In the genomic region with DNA sequence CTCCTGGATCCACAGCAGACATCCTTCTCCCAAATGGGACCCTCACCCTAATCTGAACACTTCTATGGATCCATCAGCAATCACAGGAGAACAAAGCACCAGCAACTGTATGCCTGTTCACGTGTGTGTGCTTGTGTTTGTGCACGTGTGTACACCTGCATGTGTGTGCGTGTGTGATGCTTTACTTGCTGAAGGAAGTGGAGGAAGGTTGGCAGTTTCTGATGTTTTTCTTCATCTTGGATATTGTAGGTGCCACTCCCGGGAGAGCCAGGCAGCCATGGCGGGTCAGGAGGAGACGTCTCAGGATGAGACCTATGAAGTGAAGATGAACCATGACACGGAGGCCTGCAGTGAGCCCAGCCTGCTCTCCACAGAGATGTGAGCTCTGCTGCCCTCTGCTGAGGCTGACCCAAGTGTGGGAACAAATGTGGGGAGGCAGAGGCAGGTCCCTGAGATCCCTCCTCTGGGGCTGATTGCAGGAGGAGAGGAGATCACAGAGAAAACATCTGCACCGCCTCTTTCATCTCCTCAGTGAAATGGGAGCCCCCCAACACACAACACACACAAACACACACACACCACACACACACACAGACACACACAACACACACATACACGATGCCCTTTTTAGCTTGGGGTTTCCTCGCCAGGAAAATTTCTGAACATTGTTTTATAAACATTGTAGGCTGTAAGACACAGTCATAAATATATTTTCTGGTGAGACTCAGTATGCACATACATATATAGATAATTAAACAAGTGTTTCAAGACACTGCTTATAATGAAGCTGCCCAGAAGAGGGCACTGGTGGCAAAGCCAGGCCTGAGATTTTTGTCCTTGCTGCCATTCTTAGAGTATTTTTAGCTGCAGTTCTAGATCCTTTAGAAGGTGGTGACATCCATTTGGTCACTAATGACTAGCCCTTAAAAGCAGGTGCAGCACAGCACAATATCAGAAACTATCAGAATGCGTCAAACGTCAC, we compare ENCODE assay signal across 8 cellular contexts.
A peak's percentile ranks its signal among the peaks of the same experiment; 100 is the strongest.
DNase-seq lines count a peak whose midpoint lies in the region; ATAC-seq, FAIRE-seq and TF ChIP-seq lines count a peak whose summit lies in the region.

No MANE protein-coding gene starts in this region.

- FAIRE-seq in bronchial epithelial cell (lab: Jason Lieb, UNC) (peak; percentile 97), HepG2 (lab: Jason Lieb, UNC) (no peak)

- H2AFZ ChIP-seq in DND-41 (ENCODE audit: low read depth, low read length) (no peak overlapping the region), HepG2 (ENCODE audit: low read length) (no peak overlapping the region)

- in situ Hi-C loops in HepG2 (cut with HindIII; ENCODE audit: extremely low pct_ligation_motif_present, low pct_unique_long_range_greater_than_20kb), result no loop called here

- H3K4me3 ChIP-seq in DND-41 (ENCODE audit: low read depth in 1 of 2, low read length in 2 of 2) (no peak overlapping the region), bronchial epithelial cell (ENCODE audit: low read depth, low read length) (no peak overlapping the region), HepG2 (replicated peaks in 1 of 3; ENCODE audit: insufficient read depth in 1 of 3, low read depth in 2 of 3, low read length in 3 of 3) (no peak overlapping the region)

- H3K9me3 ChIP-seq in DND-41 (ENCODE audit: insufficient read depth, low read length, severe bottlenecking) (no peaks in the 10 kb centered on the region), HepG2 (ENCODE audit: low read length) (no peaks in the 10 kb centered on the region)

- TF ChIP-seq RAD21 in Ishikawa (IDR thresholded peaks at IDR 0.05; ENCODE audit: low read depth), result peak; percentile 58
- no peak for TF ChIP-seq RAD21 in HepG2 (CRISPR knock-in tag; IDR thresholded peaks at IDR 0.05)

- no TSS peak for BruUV-seq in HepG2 (replicated peaks; lab: Mats Ljungman, UMichigan)

- H3K4me2 ChIP-seq in DND-41 (ENCODE audit: insufficient read depth, low read length) (no peak overlapping the region), HepG2 (ENCODE audit: low read depth, low read length) (no peak overlapping the region)

- no peaks in the 10 kb centered on the region for H3K79me2 ChIP-seq in DND-41 (ENCODE audit: insufficient read depth, low read length)
- H3K79me2 ChIP-seq in HepG2 (ENCODE audit: insufficient read depth, low read length), result no peaks in the 10 kb centered on the region

- H3K4me1 ChIP-seq in DND-41 (ENCODE audit: insufficient read depth, low read length) (no peaks in the 10 kb centered on the region), HepG2 (ENCODE audit: insufficient read depth, low read length) (no peaks in the 10 kb centered on the region)

- H3K27ac ChIP-seq in DND-41 (ENCODE audit: low read length) (no peak overlapping the region), HepG2 (ENCODE audit: extremely low read length, insufficient read depth, low read length) (no peak overlapping the region)

- H3K27me3 ChIP-seq in DND-41 (ENCODE audit: insufficient read depth, low read length, poor library complexity), result no peaks in the 10 kb centered on the region
- no peaks in the 10 kb centered on the region for H3K27me3 ChIP-seq in bronchial epithelial cell (ENCODE audit: control insufficient read depth, insufficient read depth, low read length)
- H3K27me3 ChIP-seq in HepG2 (ENCODE audit: control insufficient read depth in 1 of 2, insufficient read depth in 2 of 2, low read length in 2 of 2), result peaks cover 4 to 21% of the 10 kb centered on the region in 2 experiments; a peak in 4 of 5 replicates

- CTCF ChIA-PET in HepG2 (lab: Yijun Ruan, JAX; ENCODE audit: low intra/inter-chr PET ratio, low total read pairs), result no interaction called here

- ATAC-seq in DND-41 (ENCODE audit: insufficient read depth, low read depth), result peak; percentile 75
- ATAC-seq in SK-N-SH treated with all-trans-retinoic acid at 6 μM for 48 hours, result peak; percentile 72
- ATAC-seq in HepG2, result peak; percentile 80
- no peak for ATAC-seq in HG02678 (IDR thresholded peaks at IDR 0.05; ENCODE audit: unreplicated experiment)
- ATAC-seq in HG03378 (IDR thresholded peaks at IDR 0.05; ENCODE audit: unreplicated experiment), result no peak

- POLR2A ChIA-PET in HepG2 (lab: Yijun Ruan, JAX), result no interaction called here

- H3K9ac ChIP-seq in DND-41 (ENCODE audit: low read depth, low read length) (no peak overlapping the region), HepG2 (ENCODE audit: insufficient read depth, low read depth, low read length) (no peak overlapping the region)

- no peak for TF ChIP-seq POLR2A in HepG2 (IDR thresholded peaks at IDR 0.05; ENCODE audit: insufficient read depth in 1 of 2, low read depth in 2 of 2, low read length in 2 of 2)

- H4K20me1 ChIP-seq in DND-41 (ENCODE audit: insufficient read depth, low read length) (no peaks in the 10 kb centered on the region), HepG2 (ENCODE audit: insufficient read depth, low read length) (no peaks in the 10 kb centered on the region; the same call in 1 of the 2 replicates)

- 55% methylated on average over 9 of the region's 12 CpGs for WGBS in HepG2 (ENCODE audit: low lambda C conversion rate)

- TF ChIP-seq CTCF in DND-41 (IDR thresholded peaks at IDR 0.05; ENCODE audit: borderline replicate concordance, extremely low read depth, low read length, poor library complexity, severe bottlenecking) (peak; percentile 72), bronchial epithelial cell (IDR thresholded peaks at IDR 0.05; ENCODE audit: insufficient read depth, low read length, severe bottlenecking) (peak; percentile 35), HepG2 (CRISPR knock-in tag; IDR thresholded peaks at IDR 0.05) (peak; percentile 69)

- intact Hi-C loops in HepG2 (cut with micrococcal nuclease; ENCODE audit: unreplicated experiment), result no loop called here

- DNase-seq in DND-41, result peak; percentile 50
- peak; percentile 15 for DNase-seq in bronchial epithelial cell (ENCODE audit: low read depth)
- peak; percentile 59 for DNase-seq in HepG2 (ENCODE audit: low spot score)
- DNase-seq in epidermal melanocyte (ENCODE audit: insufficient read length, low spot score), result no peak

- no peak for TF ChIP-seq EP300 in Ishikawa (IDR thresholded peaks at IDR 0.05; ENCODE audit: borderline replicate concordance)
- TF ChIP-seq EP300 in HepG2 (IDR thresholded peaks at IDR 0.05; ENCODE audit: low read depth in 2 of 2, low read length in 2 of 2), result no peak
- no peak for TF ChIP-seq EP300 in HepG2 (CRISPR knock-in tag; IDR thresholded peaks at IDR 0.05; ENCODE audit: borderline replicate concordance)

- H3K36me3 ChIP-seq in DND-41 (ENCODE audit: insufficient read depth, low read length), result no peaks in the 10 kb centered on the region
- H3K36me3 ChIP-seq in bronchial epithelial cell (ENCODE audit: control insufficient read depth, insufficient read depth, low read length), result no peaks in the 10 kb centered on the region
- no peaks in the 10 kb centered on the region for H3K36me3 ChIP-seq in HepG2 (replicated peaks in 1 of 2; ENCODE audit: control insufficient read depth in 1 of 2, insufficient read depth in 2 of 2, low read length in 2 of 2)

TF ChIP-seq in Ishikawa, 13 proteins besides CTCF, POLR2A, EP300 and RAD21 (continues in another document):
- TF ChIP-seq NFIC (IDR thresholded peaks at IDR 0.05) (no peak), CREB1 (IDR thresholded peaks at IDR 0.05; ENCODE audit: low read depth) (no peak), ZBTB7A (IDR thresholded peaks at IDR 0.05; ENCODE audit: low read depth) (no peak), FOXM1 (IDR thresholded peaks at IDR 0.05; ENCODE audit: borderline replicate concordance, low read depth) (no peak)

TF ChIP-seq in SK-N-SH treated with all-trans-retinoic acid at 6 μM for 48 hours, 23 proteins besides CTCF, POLR2A, EP300 and RAD21:
- TF ChIP-seq TCF4 (CRISPR knock-in tag; IDR thresholded peaks at IDR 0.05; ENCODE audit: borderline replicate concordance), result no peak
- TF ChIP-seq ARNTL (CRISPR knock-in tag; IDR thresholded peaks at IDR 0.05; ENCODE audit: borderline replicate concordance, low read depth), result no peak
- TF ChIP-seq TOX (CRISPR knock-in tag; IDR thresholded peaks at IDR 0.05; ENCODE audit: borderline replicate concordance), result no peak
- TF ChIP-seq RARB (CRISPR knock-in tag; IDR thresholded peaks at IDR 0.05), result no peak
- TF ChIP-seq CSDC2 (CRISPR knock-in tag; IDR thresholded peaks at IDR 0.05), result no peak
TF ChIP-seq in SK-N-SH treated with all-trans-retinoic acid at 6 μM for 48 hours: peak in this region for 0.

TF ChIP-seq in HepG2, 621 proteins besides CTCF, POLR2A, EP300 and RAD21 (continues in another document):
- TF ChIP-seq STAT5B (CRISPR knock-in tag; IDR thresholded peaks at IDR 0.05) (no peak), STAG1 (CRISPR knock-in tag; IDR thresholded peaks at IDR 0.05) (peak; percentile 29; the same call in 1 of the 2 replicates), TGIF2 (CRISPR knock-in tag; IDR thresholded peaks at IDR 0.05) (no peak), HNF1B (CRISPR knock-in tag; IDR thresholded peaks at IDR 0.05) (no peak), ZNF263 (CRISPR knock-in tag; IDR thresholded peaks at IDR 0.05) (no peak), IKZF4 (CRISPR knock-in tag; IDR thresholded peaks at IDR 0.05; ENCODE audit: borderline replicate concordance, low read depth, not compliant biosample characterization) (no peak), CENPX (CRISPR knock-in tag; IDR thresholded peaks at IDR 0.05) (no peak), SKI (IDR thresholded peaks at IDR 0.05; ENCODE audit: partially characterized antibody) (no peak)

Comparison
In these comparisons a context has a peak if more than half of its experiments do, and no peak if none do; other contexts are left out.
1. ATAC-seq: peak in DND-41 (single experiment), SK-N-SH treated with all-trans-retinoic acid at 6 μM for 48 hours (single experiment) and HepG2 (single experiment); none in HG02678 (single experiment) and HG03378 (single experiment).
2. Peak in every context shown above with its lines, with median percentiles within 50 percentile points of each other: CTCF ChIP-seq.